ENCODE assay signal across 1 cellular context in the genomic region with DNA sequence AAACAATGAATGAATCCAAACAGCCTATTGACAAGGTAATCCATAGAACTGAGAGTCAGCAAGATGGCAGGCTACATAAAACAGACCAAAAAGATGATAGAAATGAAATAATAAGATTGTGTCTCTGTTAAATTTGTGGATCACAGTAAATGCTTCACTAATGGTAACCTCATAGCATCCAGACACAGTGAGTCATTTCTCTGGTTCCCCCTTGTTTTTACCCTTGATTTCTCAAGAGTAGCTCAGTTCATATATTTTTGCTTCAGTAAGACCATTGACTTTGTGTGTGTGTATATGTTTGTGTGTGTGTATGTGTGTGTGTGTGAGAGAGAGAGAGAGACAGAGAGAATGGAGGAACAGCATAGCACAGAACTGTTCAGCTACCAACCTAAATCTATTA.
TF ChIP-seq lines count a peak whose summit lies in the region.

No MANE protein-coding gene starts in this region.

TF ChIP-seq in SK-N-SH treated with all-trans-retinoic acid at 6 μM for 48 hours, 23 proteins besides CTCF, POLR2A, EP300 and RAD21 (continued from another document):
- TF ChIP-seq, protein P1, sequence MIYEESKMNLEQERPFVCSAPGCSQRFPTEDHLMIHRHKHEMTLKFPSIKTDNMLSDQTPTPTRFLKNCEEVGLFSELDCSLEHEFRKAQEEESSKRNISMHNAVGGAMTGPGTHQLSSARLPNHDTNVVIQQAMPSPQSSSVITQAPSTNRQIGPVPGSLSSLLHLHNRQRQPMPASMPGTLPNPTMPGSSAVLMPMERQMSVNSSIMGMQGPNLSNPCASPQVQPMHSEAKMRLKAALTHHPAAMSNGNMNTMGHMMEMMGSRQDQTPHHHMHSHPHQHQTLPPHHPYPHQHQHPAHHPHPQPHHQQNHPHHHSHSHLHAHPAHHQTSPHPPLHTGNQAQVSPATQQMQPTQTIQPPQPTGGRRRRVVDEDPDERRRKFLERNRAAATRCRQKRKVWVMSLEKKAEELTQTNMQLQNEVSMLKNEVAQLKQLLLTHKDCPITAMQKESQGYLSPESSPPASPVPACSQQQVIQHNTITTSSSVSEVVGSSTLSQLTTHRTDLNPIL (CRISPR knock-in tag; IDR thresholded peaks at IDR 0.05; ENCODE audit: low read depth): no peak
- TF ChIP-seq ISL1 (CRISPR knock-in tag; IDR thresholded peaks at IDR 0.05): peak; percentile 20; the same call in 1 of the 2 replicates
- TF ChIP-seq ZNF8 (CRISPR knock-in tag; IDR thresholded peaks at IDR 0.05): no peak
